In the genomic region with DNA sequence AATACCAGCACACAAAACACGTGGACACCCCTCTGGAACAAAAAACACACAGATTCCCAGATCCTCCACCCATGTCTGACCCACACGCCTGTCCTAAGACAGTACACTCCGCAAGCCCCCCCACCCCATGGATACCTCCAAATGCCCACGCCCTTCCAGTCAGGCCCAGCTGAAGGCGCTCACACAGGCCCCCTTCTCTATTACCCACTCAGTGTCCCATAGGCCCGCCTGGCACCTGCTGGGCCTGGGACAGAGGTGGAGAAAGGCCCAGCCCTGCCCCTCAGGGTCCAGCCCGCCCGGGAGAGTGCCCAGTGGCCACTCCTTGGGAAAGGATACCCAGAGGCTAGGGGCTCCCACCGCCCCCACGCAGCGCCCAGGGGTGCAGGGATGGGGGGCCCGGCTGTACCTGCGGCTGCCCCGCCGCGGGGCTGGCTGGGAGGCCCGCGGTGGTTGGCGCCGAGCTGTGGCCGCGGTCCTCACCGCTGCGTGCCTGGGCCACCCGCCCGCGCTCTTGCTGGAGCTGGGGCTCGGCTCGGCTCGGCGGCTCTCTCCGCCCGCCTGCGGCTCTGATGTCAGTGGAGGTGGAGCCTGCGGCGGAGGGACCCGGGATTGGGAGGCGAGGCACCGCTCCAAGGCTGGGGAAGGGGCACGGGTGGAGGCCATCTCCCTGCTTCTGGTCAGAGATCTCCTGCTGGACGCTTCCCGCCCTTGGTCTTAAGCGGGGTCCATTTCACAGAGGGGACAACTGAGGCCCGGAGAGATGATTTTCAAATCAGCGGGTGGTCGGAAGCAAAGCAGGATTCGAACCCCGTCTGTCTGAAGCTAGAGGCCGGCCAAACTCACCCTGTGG, we compare ENCODE assay signal across 8 cellular contexts. TPM values are rescaled to one million over a fixed set of nuclear protein-coding genes. Genes with fewer than 3 reads are reported as not detected.
DNase-seq lines count a peak whose midpoint lies in the region; ATAC-seq and TF ChIP-seq lines count a peak whose summit lies in the region.

A gene (minus strand): TSS at position 522 of the 850 bp plus-strand sequence. CDS start 2,198 bp downstream, outside the sequence.

- no peak for TF ChIP-seq RAD21 in HCT116 (IDR thresholded peaks at IDR 0.05; ENCODE audit: low read depth)

- H3K4me2 ChIP-seq in HCT116 (ENCODE audit: low read length), result peak within 1 kb of the TSS; percentile 97

- H3K9me3 Mint-ChIP-seq in stimulated activated naive B cell treated with anti-CD40 and anti-IgM and Interleukin-4, amounts not matched to agents 10 μg/mL and 1 μg/mL and 100 μg/mL, for 72 hours, result no peaks in the 10 kb centered on the region

- peak within 1 kb of the TSS; percentile 77 for H2AFZ ChIP-seq in HCT116 (ENCODE audit: low read depth, low read length, poor library complexity, severe bottlenecking)

- TF ChIP-seq POLR2A in HCT116 (IDR thresholded peaks at IDR 0.05; ENCODE audit: borderline replicate concordance, extremely low read depth, insufficient read depth, insufficient read length), result peak; percentile 83

- H3K4me3 ChIP-seq in HCT116 (replicated peaks in 1 of 2; ENCODE audit: low read depth in 1 of 2, low read length in 2 of 2), result peak within 1 kb of the TSS; percentile 70 to 73
- peak within 1 kb of the TSS; percentile 55 to 59 for H3K4me3 ChIP-seq in esophagus (ENCODE audit: low read depth in 1 of 2, low read length in 2 of 2)
- peak within 1 kb of the TSS; percentile 37 for H3K4me3 ChIP-seq in mononuclear cell (ENCODE audit: low read length)

- POLR2A ChIA-PET in HCT116 (lab: Charles Lee), result no interaction called here

- H3K27ac ChIP-seq in HCT116 (ENCODE audit: low read depth, low read length) (peak within 1 kb of the TSS; percentile 69; the same call in 1 of the 2 replicates), esophagus (ENCODE audit: low read depth in 2 of 2, low read length in 1 of 2) (peak within 1 kb of the TSS; percentile 60 to 78)

- peaks cover 37 to 40% of the 10 kb centered on the region in 2 donors for H3K36me3 Mint-ChIP-seq in stimulated activated naive B cell treated with anti-CD40 and anti-IgM and Interleukin-4, amounts not matched to agents 10 μg/mL and 1 μg/mL and 100 μg/mL, for 72 hours

- CTCF ChIA-PET in HCT116 (lab: Charles Lee), result interaction anchor here (1.3 kb wide), 1 partner anchor 12 kb away, joined by 3 read pairs; no protein-coding TSS in a partner anchor

- WGBS in esophagus, 2 donors, result 3 to 6% methylated on average over 38 to 49 of the region's 49 CpGs

- H3K27me3 ChIP-seq in HCT116 (ENCODE audit: insufficient read depth, low read length) (no peaks in the 10 kb centered on the region), esophagus (ENCODE audit: control insufficient read depth in 1 of 2, insufficient read depth in 2 of 2, low read length in 2 of 2) (no peaks in the 10 kb centered on the region), mononuclear cell (ENCODE audit: insufficient read depth, low read length) (no peaks in the 10 kb centered on the region)

- DNase-seq in DMS53 (lab: John Stamatoyannopoulos, UW) (peak; percentile 65), HCT116 (ENCODE audit: low read depth, low spot score) (no peak), NCI-H69 (lab: John Stamatoyannopoulos, UW) (peak; percentile 71), H4 (ENCODE audit: low spot score) (no peak)
- peak; percentile 76 to 84 for DNase-seq in activated T-cell treated with anti-CD3 and anti-CD28 coated beads, Interleukin-2, amount 50 U/mL, for 48 hours
- peak; percentile 57 for DNase-seq in stimulated activated naive B cell treated with anti-CD40 and anti-IgM and Interleukin-4, amounts not matched to agents 10 μg/mL and 1 μg/mL and 100 μg/mL, for 72 hours

- H4K20me1 ChIP-seq in HCT116 (ENCODE audit: insufficient read depth), result no peaks in the 10 kb centered on the region

- peak within 1 kb of the TSS; percentile 89 for H3K27ac Mint-ChIP-seq in stimulated activated naive B cell treated with anti-CD40 and anti-IgM and Interleukin-4, amounts not matched to agents 10 μg/mL and 1 μg/mL and 100 μg/mL, for 72 hours

- no peaks in the 10 kb centered on the region for H3K9me2 ChIP-seq in HCT116 (ENCODE audit: insufficient read depth)

- H3K27me3 Mint-ChIP-seq in stimulated activated naive B cell treated with anti-CD40 and anti-IgM and Interleukin-4, amounts not matched to agents 10 μg/mL and 1 μg/mL and 100 μg/mL, for 72 hours, result peaks cover 0 to 6% of the 10 kb centered on the region in 2 donors

- peak within 1 kb of the TSS; percentile 86 for H3K9ac ChIP-seq in HCT116 (ENCODE audit: low read length)

- H3K36me3 ChIP-seq in HCT116 (ENCODE audit: control insufficient read depth in 1 of 2, insufficient read depth in 2 of 2, low read length in 2 of 2), result 0 out of 4 replicates have a peak, but pooled peaks cover 0 to 4% of the 10 kb centered on the region in 2 experiments
- no peaks in the 10 kb centered on the region for H3K36me3 ChIP-seq in esophagus (ENCODE audit: control insufficient read depth in 2 of 2, insufficient read depth in 2 of 2, low read length in 1 of 2)

- peak within 1 kb of the TSS; percentile 82 to 87 for H3K4me3 Mint-ChIP-seq in stimulated activated naive B cell treated with anti-CD40 and anti-IgM and Interleukin-4, amounts not matched to agents 10 μg/mL and 1 μg/mL and 100 μg/mL, for 72 hours

- RAD21 ChIA-PET in HCT116 (lab: Charles Lee; ENCODE audit: low non-redundant PET in 1 of 2, low total read pairs in 2 of 2, uncharacterized antibody in 2 of 2, unreplicated experiment in 2 of 2), result no interaction called here

- H3K4me1 ChIP-seq in HCT116 (ENCODE audit: control insufficient read depth in 1 of 2, insufficient read depth in 2 of 2, low read length in 2 of 2) (peaks cover 4 to 24% of the 10 kb centered on the region in 2 experiments), esophagus (ENCODE audit: control insufficient read depth in 2 of 2, insufficient read depth in 2 of 2, low read length in 1 of 2) (peaks cover 0 to 8% of the 10 kb centered on the region in 2 donors), mononuclear cell (ENCODE audit: insufficient read depth, low read length) (peaks cover 45% of the 10 kb centered on the region)

- intact Hi-C loops in HCT116 (cut with micrococcal nuclease), result no loop called here

- H3K79me2 ChIP-seq in HCT116 (ENCODE audit: insufficient read depth, low read length), result peaks cover 7% of the 10 kb centered on the region; the same call in 1 of the 2 replicates

- TF ChIP-seq CTCF in HCT116 (IDR thresholded peaks at IDR 0.05 in 2 of 3, conservative IDR thresholded peaks at IDR 0.05 in 1 of 3; ENCODE audit: borderline replicate concordance in 1 of 3, insufficient read depth in 1 of 3, low read depth in 2 of 3, low read length in 2 of 3), result no peak

- no TSS peak for BruUV-seq in HCT116 (replicated peaks; lab: Mats Ljungman, UMichigan)

- peak; percentile 95 for ATAC-seq in HCT116
- ATAC-seq in stimulated activated naive B cell treated with anti-CD40 and anti-IgM and Interleukin-4, amounts not matched to agents 10 μg/mL and 1 μg/mL and 100 μg/mL, for 72 hours (replicated peaks), result peak; percentile 93 to 96

- peaks cover 38 to 62% of the 10 kb centered on the region in 2 donors for H3K4me1 Mint-ChIP-seq in stimulated activated naive B cell treated with anti-CD40 and anti-IgM and Interleukin-4, amounts not matched to agents 10 μg/mL and 1 μg/mL and 100 μg/mL, for 72 hours

- H3K9me3 ChIP-seq in HCT116 (ENCODE audit: control insufficient read depth in 1 of 2, insufficient read depth in 1 of 2, low read depth in 1 of 2, low read length in 2 of 2), result no peaks in the 10 kb centered on the region
- H3K9me3 ChIP-seq in esophagus (ENCODE audit: control insufficient read depth in 2 of 2, insufficient read depth in 1 of 2, low read depth in 1 of 2, low read length in 1 of 2), result no peaks in the 10 kb centered on the region
- no peaks in the 10 kb centered on the region for H3K9me3 ChIP-seq in mononuclear cell (ENCODE audit: low read depth, low read length)

TF ChIP-seq in HCT116, 20 proteins besides CTCF, POLR2A, EP300 and RAD21 (continues in another document):
- TF ChIP-seq, protein P1, sequence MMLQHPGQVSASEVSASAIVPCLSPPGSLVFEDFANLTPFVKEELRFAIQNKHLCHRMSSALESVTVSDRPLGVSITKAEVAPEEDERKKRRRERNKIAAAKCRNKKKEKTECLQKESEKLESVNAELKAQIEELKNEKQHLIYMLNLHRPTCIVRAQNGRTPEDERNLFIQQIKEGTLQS (IDR thresholded peaks at IDR 0.05), result no peak
- TF ChIP-seq YY1 (IDR thresholded peaks at IDR 0.05; ENCODE audit: extremely low read depth, insufficient replicate concordance, low read depth, low read length), result peak; percentile 12
- no peak for TF ChIP-seq ZNF274 (IDR thresholded peaks at IDR 0.05; ENCODE audit: low read depth, low read length)
- no peak for TF ChIP-seq EGR1 (IDR thresholded peaks at IDR 0.05; ENCODE audit: low read depth)
- no peak for TF ChIP-seq EZH2phosphoT487 (IDR thresholded peaks at IDR 0.05; ENCODE audit: borderline replicate concordance)
- no peak for TF ChIP-seq SRF (IDR thresholded peaks at IDR 0.05; ENCODE audit: low read depth)
- TF ChIP-seq SIN3A (IDR thresholded peaks at IDR 0.05; ENCODE audit: low read depth), result no peak
- TF ChIP-seq ZFX (IDR thresholded peaks at IDR 0.05), result peak; percentile 75
- TF ChIP-seq POLR2AphosphoS5 (IDR thresholded peaks at IDR 0.05; ENCODE audit: low read depth, low read length), result peak; percentile 92
- TF ChIP-seq JUND (IDR thresholded peaks at IDR 0.05), result no peak

RNA-seq across cellular contexts. Expression of the gene that starts here (rescaled TPM):
- total RNA-seq in HCT116 (2021; ENCODE audit: unreplicated experiment), result 19.7 TPM
- 20.6 and 21.8 TPM in 2 replicates for polyA plus RNA-seq in HCT116 (2012)
- 1 to 10 TPM; 6.5 to 8.1 TPM for polyA plus RNA-seq in esophagus
- 24.7 TPM for total RNA-seq in mononuclear cell
- total RNA-seq in H4 (2014; rRNA removed; shearing (Covaris generic)), result 4.9 and 16.6 TPM in 2 replicates

Comparison
In these comparisons a context has a peak if more than half of its experiments do, and no peak if none do; other contexts are left out.
1. DNase-seq: peak in DMS53 (single experiment), NCI-H69 (single experiment), activated T-cell treated with anti-CD3 and anti-CD28 coated beads, Interleukin-2, amount 50 U/mL, for 48 hours (2 of 2) and stimulated activated naive B cell treated with anti-CD40 and anti-IgM and Interleukin-4, amounts not matched to agents 10 μg/mL and 1 μg/mL and 100 μg/mL, for 72 hours (single experiment); none in HCT116 (single experiment) and H4 (single experiment).
2. Peak in every context shown above with its lines, with median percentiles within 50 percentile points of each other: H3K4me3 ChIP-seq.